In the genomic region with DNA sequence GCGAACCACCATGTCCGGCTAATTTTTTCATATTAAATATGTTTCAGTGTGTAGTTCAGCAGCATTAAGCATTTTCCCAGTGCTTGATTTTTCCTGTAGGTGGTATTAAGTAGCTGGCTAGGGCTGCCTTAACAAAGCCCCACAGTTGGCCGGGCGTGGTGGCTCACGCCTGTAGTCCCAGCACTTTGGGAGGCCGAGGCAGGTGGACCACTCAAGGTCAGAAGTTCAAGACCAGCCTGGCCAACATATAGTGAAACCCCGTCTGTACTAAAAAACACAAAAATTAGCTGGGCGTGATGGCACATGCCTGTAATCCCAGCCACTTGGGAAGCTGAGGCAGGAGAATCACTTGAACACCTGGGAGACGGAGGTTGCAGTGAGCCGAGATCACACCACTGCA, we compare ENCODE assay signal across 22 cellular contexts. TPM values are rescaled to one million over a fixed set of nuclear protein-coding genes. Genes with fewer than 3 reads are reported as not detected.
"Had no signal": no experiment of that assay in that cellular context is flagged by ENCODE, and none has a peak within 500 bp of the region (broad histone marks: within the 10 kb centered on the region; RNA-seq: fewer than 3 reads in every experiment).

No MANE protein-coding gene starts in this region.

- H3K36me3 ChIP-seq: ascending aorta had no signal

- H3K9me3 ChIP-seq: ascending aorta, body of pancreas had no signal

- H3K27ac ChIP-seq: body of pancreas, VCaP had no signal

- ATAC-seq: activated CD8-positive, alpha-beta T cell treated with anti-CD3 and anti-CD28 coated beads for 36 hours; activated naive CD4-positive, alpha-beta T cell treated with anti-CD3 and anti-CD28 coated beads, Interleukin-2, amount 50 U/mL, for 72 hours; activated naive CD8-positive, alpha-beta T cell treated with anti-CD3 and anti-CD28 coated beads, Interleukin-2, amount 50 U/mL, for 24 hours had no signal

- H3K4me1 ChIP-seq: ascending aorta, body of pancreas had no signal

- DNase-seq: activated CD4-positive, alpha-beta T cell treated with anti-CD3 and anti-CD28 coated beads, Interleukin-2, amount 10 ng/mL, durations not matched to agents 7 days and 5 days; activated CD4-positive, CD25-positive, alpha-beta regulatory T cell; activated CD8-positive, alpha-beta T cell treated with anti-CD3 and anti-CD28 coated beads for 36 hours; activated naive CD4-positive, alpha-beta T cell treated with Interleukin-2 at 50 U/mL for 16 hours; activated naive CD8-positive, alpha-beta T cell treated with anti-CD3 and anti-CD28 coated beads, Interleukin-2, amount 50 U/mL, for 24 hours; amniotic stem cell; Karpas-422; NCI-H1105 treated with DMSO at 0.1 percent for 48 hours; NCI-H1436 treated with DMSO at 0.1 percent for 48 hours; NCI-H187; NCI-H2081; NCI-H510A treated with DMSO at 0.1 percent for 48 hours; NK-92 treated with Interleukin-12 subunit alpha and Interleukin-12 subunit beta, amount 100 ng/mL, for 24 hours; OCI-M1; RPMI8226; T-helper 1 cell had no signal

- H3K27me3 ChIP-seq: ascending aorta, body of pancreas had no signal

- H3K4me3 ChIP-seq: ascending aorta, body of pancreas, K562 had no signal

RNA-seq across cellular contexts. Expression of a gene that starts 46.8 kb away (rescaled TPM):
- total RNA-seq: activated CD4-positive, alpha-beta T cell treated with anti-CD3 and anti-CD28 coated beads, Interleukin-2, amount 10 ng/mL, durations not matched to agents 7 days and 5 days; T-helper 2 cell treated with Interferon-gamma antibody and Interleukin-4, amounts not matched to agents 100 ng/mL and 5 ng/mL, for 36 hours had no signal
